Comparison of ENCODE assay signal across 14 cellular contexts in the genomic region with DNA sequence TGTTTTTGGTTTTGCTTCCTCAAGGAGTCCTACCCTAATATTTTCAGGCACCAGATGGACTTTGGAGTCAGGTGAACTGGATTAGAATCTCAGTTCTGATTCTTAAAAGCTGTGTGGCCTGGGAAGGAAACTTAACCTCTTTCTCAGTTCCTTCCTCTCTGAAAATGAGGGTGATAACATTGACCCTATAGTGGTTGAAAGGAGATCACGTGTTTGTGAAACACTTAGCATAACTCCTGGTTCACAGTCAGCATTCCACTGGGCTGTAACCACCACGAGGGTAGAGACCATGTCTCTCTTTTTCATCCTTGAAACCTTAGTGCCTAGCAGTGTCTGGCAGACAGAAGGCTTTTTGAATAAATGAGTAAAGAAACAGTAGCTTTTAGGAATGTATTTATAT. TPM values are rescaled to one million over a fixed set of nuclear protein-coding genes. Genes with fewer than 3 reads are reported as not detected.
DNase-seq lines count a peak whose midpoint lies in the region; ATAC-seq lines count a peak whose summit lies in the region.
"Had no signal": no experiment of that assay in that cellular context is flagged by ENCODE, and none has a peak within 500 bp of the region (broad histone marks: within the 10 kb centered on the region; RNA-seq: fewer than 3 reads in every experiment).

No MANE protein-coding gene starts in this region.

- no peaks in the 10 kb centered on the region for H3K36me3 Mint-ChIP-seq in activated CD4-positive, alpha-beta T cell treated with anti-CD3 and anti-CD28 coated beads, Interleukin-2, amount 10 ng/mL, durations not matched to agents 7 days and 5 days (ENCODE audit: low read depth)

- CTCF ChIA-PET in activated CD4-positive, alpha-beta T cell treated with anti-CD3 and anti-CD28 coated beads, Interleukin-2, amount 10 ng/mL, durations not matched to agents 7 days and 5 days (lab: Charles Lee): interaction anchor here (1.5 kb wide), 1 partner anchor 29 kb away, joined by 3 read pairs; no protein-coding TSS in a partner anchor

- H3K27ac Mint-ChIP-seq in activated CD4-positive, alpha-beta T cell treated with anti-CD3 and anti-CD28 coated beads, Interleukin-2, amount 10 ng/mL, durations not matched to agents 7 days and 5 days: no peak overlapping the region

- H3K4me1 Mint-ChIP-seq in activated CD4-positive, alpha-beta T cell treated with anti-CD3 and anti-CD28 coated beads, Interleukin-2, amount 10 ng/mL, durations not matched to agents 7 days and 5 days: no peaks in the 10 kb centered on the region

- peaks cover 22% of the 10 kb centered on the region for H3K27me3 Mint-ChIP-seq in activated CD4-positive, alpha-beta T cell treated with anti-CD3 and anti-CD28 coated beads, Interleukin-2, amount 10 ng/mL, durations not matched to agents 7 days and 5 days

- POLR2A ChIA-PET in activated CD4-positive, alpha-beta T cell treated with anti-CD3 and anti-CD28 coated beads, Interleukin-2, amount 10 ng/mL, durations not matched to agents 7 days and 5 days (lab: Charles Lee): no interaction called here

- H3K4me3 Mint-ChIP-seq in activated CD4-positive, alpha-beta T cell treated with anti-CD3 and anti-CD28 coated beads, Interleukin-2, amount 10 ng/mL, durations not matched to agents 7 days and 5 days: no peak overlapping the region

- DNase-seq in astrocyte of the hippocampus (ENCODE audit: low read depth, low spot score): peak; percentile 9
- no peak for DNase-seq in NCI-H524 treated with DMSO at 0.1 percent for 48 hours (lab: John Stamatoyannopoulos, UW)
- DNase-seq in stimulated activated naive CD8-positive, alpha-beta T cell treated with anti-CD3 and anti-CD28 coated beads, Interleukin-15, Interleukin-2, amounts not matched to agents 100 U/mL and 50 U/mL, for 24 hours: no peak
- no peak for DNase-seq in activated CD4-positive, alpha-beta T cell treated with anti-CD3 and anti-CD28 coated beads, Interleukin-2, amount 10 ng/mL, durations not matched to agents 7 days and 5 days
- DNase-seq: activated naive CD4-positive, alpha-beta T cell treated with Interleukin-2 at 50 U/mL for 16 hours; central memory CD4-positive, alpha-beta T cell; DND-41; erythroblast; NCI-H446; pancreas had no signal

- peak; percentile 76 for ATAC-seq in GM18858 (IDR thresholded peaks at IDR 0.05; ENCODE audit: unreplicated experiment)
- peak; percentile 94 for ATAC-seq in GM21526 (IDR thresholded peaks at IDR 0.05; ENCODE audit: low FRiP score, unreplicated experiment)
- ATAC-seq in HG03064 (IDR thresholded peaks at IDR 0.05; ENCODE audit: low read depth, unreplicated experiment): peak; percentile 73
- ATAC-seq in HG03108 (IDR thresholded peaks at IDR 0.05; ENCODE audit: unreplicated experiment): no peak
- ATAC-seq in stimulated activated naive CD8-positive, alpha-beta T cell treated with anti-CD3 and anti-CD28 coated beads, Interleukin-15, Interleukin-2, amounts not matched to agents 100 U/mL and 50 U/mL, for 24 hours: no peak
- ATAC-seq: pancreas had no signal

- no peaks in the 10 kb centered on the region for H3K9me3 Mint-ChIP-seq in activated CD4-positive, alpha-beta T cell treated with anti-CD3 and anti-CD28 coated beads, Interleukin-2, amount 10 ng/mL, durations not matched to agents 7 days and 5 days

RNA-seq across cellular contexts. Expression of gene LSMEM1, which starts 16.7 kb away (rescaled TPM):
- under 1 TPM; 0.47 to 0.56 TPM for total RNA-seq in activated CD4-positive, alpha-beta T cell treated with anti-CD3 and anti-CD28 coated beads, Interleukin-2, amount 10 ng/mL, durations not matched to agents 7 days and 5 days

RNA-seq across cellular contexts. Expression of gene IFRD1, which starts 47.2 kb away (rescaled TPM):
- total RNA-seq in activated CD4-positive, alpha-beta T cell treated with anti-CD3 and anti-CD28 coated beads, Interleukin-2, amount 10 ng/mL, durations not matched to agents 7 days and 5 days: 10 to 100 TPM; 26.5 to 28.6 TPM

Comparison
In these comparisons a context has a peak if more than half of its experiments do, and no peak if none do; other contexts are left out.
1. ATAC-seq: peak in GM18858 (single experiment), GM21526 (single experiment) and HG03064 (single experiment); none in HG03108 (single experiment) and stimulated activated naive CD8-positive, alpha-beta T cell treated with anti-CD3 and anti-CD28 coated beads, Interleukin-15, Interleukin-2, amounts not matched to agents 100 U/mL and 50 U/mL, for 24 hours (single experiment).